In the genomic region with DNA sequence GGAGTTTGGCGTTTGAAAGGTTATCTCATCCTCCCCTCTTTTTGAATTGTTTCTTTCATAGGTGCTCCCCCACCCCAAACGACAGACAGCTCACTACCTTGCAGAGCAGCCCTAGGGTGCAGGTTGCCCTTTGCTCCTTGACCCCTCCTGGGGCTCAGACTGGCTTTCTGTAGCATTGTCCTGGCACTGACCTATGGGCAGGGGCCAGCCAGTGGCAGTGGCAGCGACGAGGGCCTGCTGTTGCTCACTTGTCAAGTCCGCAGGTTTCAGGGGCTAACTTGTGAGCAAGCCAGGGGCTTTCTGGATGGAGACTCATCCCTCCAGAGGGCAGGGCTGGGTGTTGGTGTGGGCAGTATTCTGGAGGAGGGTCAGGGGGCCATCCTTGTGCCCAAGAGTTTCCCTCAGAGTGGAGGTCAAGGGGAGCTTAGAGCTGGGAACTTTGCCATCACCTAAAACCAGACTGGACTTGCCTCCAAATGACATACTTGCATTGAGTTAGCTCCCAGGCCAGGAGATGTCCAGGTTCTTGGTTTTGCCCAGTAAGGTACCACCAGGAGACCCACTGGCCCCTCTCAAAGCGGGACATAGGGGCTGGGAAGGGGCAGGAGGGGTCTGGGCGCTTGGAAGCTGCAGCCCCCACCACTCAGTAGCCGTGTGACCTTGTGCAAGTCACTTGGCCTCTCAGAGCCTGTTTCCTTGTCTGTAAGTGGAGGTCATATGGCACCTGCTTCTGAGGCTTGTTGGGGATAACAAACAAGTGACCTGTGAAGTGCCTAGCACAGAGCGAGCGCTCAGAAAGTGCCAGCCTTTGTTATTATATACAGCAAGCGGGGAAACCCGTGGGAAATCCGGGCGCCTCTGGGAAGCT, we compare ENCODE assay signal across 8 cellular contexts. TPM values are rescaled to one million over a fixed set of nuclear protein-coding genes. Genes with fewer than 3 reads are reported as not detected.
DNase-seq lines count a peak whose midpoint lies in the region; ATAC-seq and TF ChIP-seq lines count a peak whose summit lies in the region.

No MANE protein-coding gene starts in this region.

- no peaks in the 10 kb centered on the region for H3K9me3 ChIP-seq in right lobe of liver

- peaks cover 3% of the 10 kb centered on the region for H3K27me3 Mint-ChIP-seq in activated T-helper 1 cell treated with anti-CD3 and anti-CD28 coated beads, Interleukin-12 subunit alpha, Interleukin-12 subunit beta, Interleukin-2, Interleukin-4 antibody, amounts not matched to agents 30 ng/mL and 10 ng/mL and 1 ng/mL, durations not matched to agents 14 hours and 24 hours and 36 hours (ENCODE audit: insufficient read depth)

- H3K4me3 ChIP-seq in right lobe of liver = peak overlapping the region; percentile 42 to 78 (median 61)

- no peaks in the 10 kb centered on the region for H3K9me3 Mint-ChIP-seq in activated T-helper 1 cell treated with anti-CD3 and anti-CD28 coated beads, Interleukin-12 subunit alpha, Interleukin-12 subunit beta, Interleukin-2, Interleukin-4 antibody, amounts not matched to agents 30 ng/mL and 10 ng/mL and 1 ng/mL, durations not matched to agents 14 hours and 24 hours and 36 hours

- H3K27me3 ChIP-seq in right lobe of liver = no peaks in the 10 kb centered on the region

- peaks cover 0 to 24% (median 14%) of the 10 kb centered on the region in 4 donors for H3K4me1 ChIP-seq in right lobe of liver

- no peak for TF ChIP-seq POLR2A in right lobe of liver (IDR thresholded peaks at IDR 0.05)

- intact Hi-C loops in activated T-helper 1 cell treated with anti-CD3 and anti-CD28 coated beads, Interleukin-12 subunit alpha, Interleukin-12 subunit beta, Interleukin-2, Interleukin-4 antibody, amounts not matched to agents 30 ng/mL and 10 ng/mL and 1 ng/mL, durations not matched to agents 14 hours and 24 hours and 36 hours (cut with micrococcal nuclease) = loop anchor here (5.0 kb wide), 1 partner anchor 53 kb away; a partner anchor contains a TSS
- intact Hi-C loops in right lobe of liver (cut with DNase I) = loop anchor here in 1 of 2 donors (5.0 kb wide), 1 partner anchor 33 kb away; no protein-coding TSS in a partner anchor

- H3K27ac Mint-ChIP-seq in activated T-helper 1 cell treated with anti-CD3 and anti-CD28 coated beads, Interleukin-12 subunit alpha, Interleukin-12 subunit beta, Interleukin-2, Interleukin-4 antibody, amounts not matched to agents 30 ng/mL and 10 ng/mL and 1 ng/mL, durations not matched to agents 14 hours and 24 hours and 36 hours = peak overlapping the region; percentile 68

- H3K4me3 Mint-ChIP-seq in activated T-helper 1 cell treated with anti-CD3 and anti-CD28 coated beads, Interleukin-12 subunit alpha, Interleukin-12 subunit beta, Interleukin-2, Interleukin-4 antibody, amounts not matched to agents 30 ng/mL and 10 ng/mL and 1 ng/mL, durations not matched to agents 14 hours and 24 hours and 36 hours = peak overlapping the region; percentile 76

- WGBS in right lobe of liver (ENCODE audit: insufficient coverage, low coverage, low lambda C conversion rate, missing lambda C conversion rate) = 10% methylated on average over 5 of the region's 14 CpGs

- peak; percentile 24 for ATAC-seq in GM18861 (IDR thresholded peaks at IDR 0.05; ENCODE audit: unreplicated experiment)
- ATAC-seq in HG02840 (IDR thresholded peaks at IDR 0.05; ENCODE audit: low FRiP score, unreplicated experiment) = peak; percentile 23
- ATAC-seq in right lobe of liver = peak; percentile 1 to 46 (median 34)
- ATAC-seq in HG02981 (IDR thresholded peaks at IDR 0.05; ENCODE audit: unreplicated experiment) = no peak

- no peaks in the 10 kb centered on the region for H3K36me3 Mint-ChIP-seq in activated T-helper 1 cell treated with anti-CD3 and anti-CD28 coated beads, Interleukin-12 subunit alpha, Interleukin-12 subunit beta, Interleukin-2, Interleukin-4 antibody, amounts not matched to agents 30 ng/mL and 10 ng/mL and 1 ng/mL, durations not matched to agents 14 hours and 24 hours and 36 hours (ENCODE audit: low read depth)

- DNase-seq in activated T-helper 1 cell treated with anti-CD3 and anti-CD28 coated beads, Interleukin-12 subunit alpha, Interleukin-12 subunit beta, Interleukin-2, Interleukin-4 antibody, amounts not matched to agents 30 ng/mL and 10 ng/mL and 1 ng/mL, durations not matched to agents 14 hours and 24 hours and 36 hours (ENCODE audit: low spot score) = no peak
- peak; percentile 50 to 86 (median 78) for DNase-seq in right lobe of liver
- DNase-seq in kidney glomerular epithelial cell (lab: John Stamatoyannopoulos, UW) = no peak
- no peak for DNase-seq in DMS53 treated with DMSO at 0.1 percent for 48 hours (lab: John Stamatoyannopoulos, UW; ENCODE audit: unreplicated experiment)
- no peak for DNase-seq in cortex of kidney (lab: John Stamatoyannopoulos, UW)

- peaks cover 17% of the 10 kb centered on the region for H3K4me1 Mint-ChIP-seq in activated T-helper 1 cell treated with anti-CD3 and anti-CD28 coated beads, Interleukin-12 subunit alpha, Interleukin-12 subunit beta, Interleukin-2, Interleukin-4 antibody, amounts not matched to agents 30 ng/mL and 10 ng/mL and 1 ng/mL, durations not matched to agents 14 hours and 24 hours and 36 hours (ENCODE audit: low read depth)

- no peak for TF ChIP-seq CTCF in right lobe of liver (IDR thresholded peaks at IDR 0.05)

- peak overlapping the region; percentile 95 to 99 (median 96) for H3K27ac ChIP-seq in right lobe of liver

- no peaks in the 10 kb centered on the region for H3K36me3 ChIP-seq in right lobe of liver

RNA-seq across cellular contexts. Expression of a gene that starts 53.5 kb away (rescaled TPM):
- total RNA-seq in activated T-helper 1 cell treated with anti-CD3 and anti-CD28 coated beads, Interleukin-12 subunit alpha, Interleukin-12 subunit beta, Interleukin-2, Interleukin-4 antibody, amounts not matched to agents 30 ng/mL and 10 ng/mL and 1 ng/mL, durations not matched to agents 14 hours and 24 hours and 36 hours = 33.6 and 35.6 TPM in 2 replicates
- 10 to 100 TPM in 2 of 6 experiments, 1 to 10 TPM in 4; 5.1 to 10.8 (median 7.8) TPM for total RNA-seq in right lobe of liver

Comparison
In these comparisons a context has a peak if more than half of its experiments do, and no peak if none do; other contexts are left out.
1. DNase-seq: peak in right lobe of liver (3 of 3); none in activated T-helper 1 cell treated with anti-CD3 and anti-CD28 coated beads, Interleukin-12 subunit alpha, Interleukin-12 subunit beta, Interleukin-2, Interleukin-4 antibody, amounts not matched to agents 30 ng/mL and 10 ng/mL and 1 ng/mL, durations not matched to agents 14 hours and 24 hours and 36 hours (single experiment), kidney glomerular epithelial cell (single experiment), DMS53 treated with DMSO at 0.1 percent for 48 hours (single experiment) and cortex of kidney (single experiment).